In the genomic region with DNA sequence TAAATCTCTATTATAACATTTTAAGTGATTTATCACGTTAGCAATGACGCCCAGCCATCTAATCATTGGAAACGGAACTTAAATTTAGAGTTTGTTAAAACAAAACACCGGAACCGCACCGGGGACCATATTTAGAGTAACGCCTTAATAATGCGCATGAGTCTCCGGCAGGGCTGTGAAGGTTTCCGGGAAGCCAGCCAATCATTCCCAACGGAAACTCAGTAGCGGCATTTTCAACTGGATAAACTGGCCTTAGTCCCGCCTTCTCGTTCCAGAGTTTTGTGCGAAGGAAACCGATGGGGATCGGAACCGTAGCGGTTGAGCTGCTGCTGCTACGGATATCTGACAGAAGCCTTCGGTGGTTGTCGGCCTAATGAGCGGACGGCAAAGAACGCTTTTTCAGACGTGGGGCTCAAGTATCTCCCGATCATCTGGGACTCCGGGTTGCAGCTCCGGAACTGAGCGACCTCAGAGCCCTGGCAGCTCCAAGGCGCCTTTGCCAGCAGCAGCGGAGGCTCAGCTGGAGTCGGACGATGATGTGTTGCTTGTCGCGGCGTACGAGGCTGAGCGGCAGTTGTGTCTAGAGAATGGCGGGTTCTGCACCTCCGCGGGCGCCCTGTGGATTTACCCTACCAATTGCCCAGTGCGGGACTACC, we compare ENCODE assay signal across 7 cellular contexts. TPM values are rescaled to one million over a fixed set of nuclear protein-coding genes. Genes with fewer than 3 reads are reported as not detected.
DNase-seq lines count a peak whose midpoint lies in the region; ATAC-seq and TF ChIP-seq lines count a peak whose summit lies in the region.

A gene with protein sequence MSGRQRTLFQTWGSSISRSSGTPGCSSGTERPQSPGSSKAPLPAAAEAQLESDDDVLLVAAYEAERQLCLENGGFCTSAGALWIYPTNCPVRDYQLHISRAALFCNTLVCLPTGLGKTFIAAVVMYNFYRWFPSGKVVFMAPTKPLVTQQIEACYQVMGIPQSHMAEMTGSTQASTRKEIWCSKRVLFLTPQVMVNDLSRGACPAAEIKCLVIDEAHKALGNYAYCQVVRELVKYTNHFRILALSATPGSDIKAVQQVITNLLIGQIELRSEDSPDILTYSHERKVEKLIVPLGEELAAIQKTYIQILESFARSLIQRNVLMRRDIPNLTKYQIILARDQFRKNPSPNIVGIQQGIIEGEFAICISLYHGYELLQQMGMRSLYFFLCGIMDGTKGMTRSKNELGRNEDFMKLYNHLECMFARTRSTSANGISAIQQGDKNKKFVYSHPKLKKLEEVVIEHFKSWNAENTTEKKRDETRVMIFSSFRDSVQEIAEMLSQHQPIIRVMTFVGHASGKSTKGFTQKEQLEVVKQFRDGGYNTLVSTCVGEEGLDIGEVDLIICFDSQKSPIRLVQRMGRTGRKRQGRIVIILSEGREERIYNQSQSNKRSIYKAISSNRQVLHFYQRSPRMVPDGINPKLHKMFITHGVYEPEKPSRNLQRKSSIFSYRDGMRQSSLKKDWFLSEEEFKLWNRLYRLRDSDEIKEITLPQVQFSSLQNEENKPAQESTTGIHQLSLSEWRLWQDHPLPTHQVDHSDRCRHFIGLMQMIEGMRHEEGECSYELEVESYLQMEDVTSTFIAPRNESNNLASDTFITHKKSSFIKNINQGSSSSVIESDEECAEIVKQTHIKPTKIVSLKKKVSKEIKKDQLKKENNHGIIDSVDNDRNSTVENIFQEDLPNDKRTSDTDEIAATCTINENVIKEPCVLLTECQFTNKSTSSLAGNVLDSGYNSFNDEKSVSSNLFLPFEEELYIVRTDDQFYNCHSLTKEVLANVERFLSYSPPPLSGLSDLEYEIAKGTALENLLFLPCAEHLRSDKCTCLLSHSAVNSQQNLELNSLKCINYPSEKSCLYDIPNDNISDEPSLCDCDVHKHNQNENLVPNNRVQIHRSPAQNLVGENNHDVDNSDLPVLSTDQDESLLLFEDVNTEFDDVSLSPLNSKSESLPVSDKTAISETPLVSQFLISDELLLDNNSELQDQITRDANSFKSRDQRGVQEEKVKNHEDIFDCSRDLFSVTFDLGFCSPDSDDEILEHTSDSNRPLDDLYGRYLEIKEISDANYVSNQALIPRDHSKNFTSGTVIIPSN (N-terminal part only) (plus strand): TSS at position 272 of the 656 bp plus-strand sequence. CDS start 102 bp downstream, at position 374.

- peaks cover 10% of the 10 kb centered on the region for H3K4me1 ChIP-seq in hepatocyte (ENCODE audit: insufficient read depth)

- 1% methylated on average over 44 of the region's 44 CpGs for WGBS in hepatocyte (ENCODE audit: low lambda C conversion rate, missing lambda C conversion rate)

- no peaks in the 10 kb centered on the region for H3K9me3 ChIP-seq in hepatocyte (ENCODE audit: low read depth)

- TF ChIP-seq CTCF in astrocyte of the spinal cord (IDR thresholded peaks at IDR 0.05; ENCODE audit: low read depth, low read length) (no peak), hepatocyte (IDR thresholded peaks at IDR 0.05; ENCODE audit: poor library complexity) (no peak)

- no peaks in the 10 kb centered on the region for H3K9me2 ChIP-seq in hepatocyte (replicated peaks; ENCODE audit: insufficient read depth)

- H3K27ac ChIP-seq in hepatocyte: peak within 1 kb of the TSS; percentile 83

- H2AFZ ChIP-seq in hepatocyte: peak within 1 kb of the TSS; percentile 91

- no peaks in the 10 kb centered on the region for H3K36me3 ChIP-seq in hepatocyte (replicated peaks; ENCODE audit: insufficient read depth, low read depth)

- H4K20me1 ChIP-seq in hepatocyte (ENCODE audit: insufficient read depth, poor library complexity, severe bottlenecking): no peaks in the 10 kb centered on the region

- peaks cover 67% of the 10 kb centered on the region for H3K79me2 ChIP-seq in hepatocyte

- in situ Hi-C loops in astrocyte of the spinal cord (cut with HindIII; ENCODE audit: low sequenced_read_pairs): no loop called here

- H3K27me3 ChIP-seq in hepatocyte: no peaks in the 10 kb centered on the region

- peak within 1 kb of the TSS; percentile 87 for H3K4me2 ChIP-seq in hepatocyte

- peak; percentile 43 for ATAC-seq in GM18502 (IDR thresholded peaks at IDR 0.05; ENCODE audit: poor library complexity, unreplicated experiment)
- ATAC-seq in HG02973 (IDR thresholded peaks at IDR 0.05; ENCODE audit: unreplicated experiment): peak; percentile 41

- DNase-seq in NCI-H2081 (lab: John Stamatoyannopoulos, UW): peak; percentile 96 to 99
- peak; percentile 86 for DNase-seq in T1000 (lab: John Stamatoyannopoulos, UW)
- peak; percentile 98 for DNase-seq in astrocyte of the spinal cord (ENCODE audit: low read depth, low spot score)
- DNase-seq in hepatocyte (ENCODE audit: low spot score): peak; percentile 97
- DNase-seq in retina: peak; percentile 94

- H3K4me3 ChIP-seq in astrocyte of the spinal cord (ENCODE audit: low read depth, low read length) (peak within 1 kb of the TSS; percentile 89), hepatocyte (peak within 1 kb of the TSS; percentile 51)

RNA-seq across cellular contexts. Expression of the gene that starts here (rescaled TPM):
- 4.8 and 5.4 TPM in 2 replicates for total RNA-seq in hepatocyte
- 1.9 and 3.2 TPM in 2 replicates for polyA plus RNA-seq in hepatocyte

Comparison
In these comparisons a context has a peak if more than half of its experiments do, and no peak if none do; other contexts are left out.
1. Peak in every context shown above with its lines: DNase-seq, ATAC-seq, H3K4me3 ChIP-seq and H3K27ac ChIP-seq.